In the genomic region with DNA sequence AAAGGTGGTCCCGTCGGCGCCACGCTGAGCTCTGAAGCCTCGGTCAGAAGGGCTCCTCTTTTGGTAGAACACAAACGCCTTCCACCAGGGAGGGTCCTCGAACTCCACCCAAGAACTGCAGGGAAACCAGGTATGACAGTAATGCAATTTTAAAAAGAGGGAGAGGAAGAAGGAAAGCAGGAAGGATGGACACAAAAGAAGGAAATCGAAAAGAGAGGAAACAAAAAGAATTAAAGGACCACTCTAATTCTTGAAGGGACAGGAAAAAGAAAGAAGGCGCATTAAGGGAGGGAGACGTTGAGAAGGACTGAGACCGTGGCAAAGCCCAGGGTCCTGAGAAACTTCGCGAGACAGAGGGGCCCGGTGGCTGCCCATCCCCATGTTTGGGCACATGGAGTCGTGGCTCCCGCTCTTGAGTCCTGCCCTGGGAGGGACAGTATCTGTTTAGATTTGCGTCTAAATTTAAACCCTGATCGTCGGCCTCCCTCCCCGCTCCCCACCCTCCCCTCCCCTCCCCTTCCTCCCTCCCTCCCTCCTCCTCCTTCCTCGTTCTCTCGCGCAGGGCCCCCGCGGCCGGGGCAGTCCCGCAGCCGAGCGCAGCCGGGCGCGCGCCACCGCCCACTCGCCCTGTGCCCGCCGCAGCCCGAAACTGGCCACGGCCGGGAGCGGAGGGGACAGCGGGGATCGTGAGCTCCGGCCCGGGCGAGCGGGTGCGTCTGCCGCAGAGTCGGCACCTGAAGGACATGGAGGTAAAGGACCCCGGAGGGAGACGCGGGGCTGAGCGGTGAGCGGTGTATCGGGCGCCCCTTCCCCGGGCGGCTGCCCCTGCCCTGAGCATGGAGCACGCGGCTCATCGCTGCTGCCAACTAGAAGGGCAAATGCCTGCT, we compare ENCODE assay signal across 8 cellular contexts. TPM values are rescaled to one million over a fixed set of nuclear protein-coding genes. Genes with fewer than 3 reads are reported as not detected.
DNase-seq lines count a peak whose midpoint lies in the region; ATAC-seq, FAIRE-seq and TF ChIP-seq lines count a peak whose summit lies in the region.

A gene with protein sequence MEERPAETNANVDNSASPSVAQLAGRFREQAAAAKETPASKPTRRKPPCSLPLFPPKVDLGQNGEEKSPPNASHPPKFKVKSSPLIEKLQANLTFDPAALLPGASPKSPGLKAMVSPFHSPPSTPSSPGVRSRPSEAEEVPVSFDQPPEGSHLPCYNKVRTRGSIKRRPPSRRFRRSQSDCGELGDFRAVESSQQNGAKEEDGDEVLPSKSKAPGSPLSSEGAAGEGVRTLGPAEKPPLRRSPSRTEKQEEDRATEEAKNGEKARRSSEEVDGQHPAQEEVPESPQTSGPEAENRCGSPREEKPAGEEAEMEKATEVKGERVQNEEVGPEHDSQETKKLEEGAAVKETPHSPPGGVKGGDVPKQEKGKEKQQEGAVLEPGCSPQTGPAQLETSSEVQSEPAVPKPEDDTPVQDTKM (plus strand): TSS at position 552 of the 887 bp plus-strand sequence. CDS start 192 bp downstream, at position 744.

- no peaks in the 10 kb centered on the region for H3K27me3 ChIP-seq in CD4-positive, alpha-beta T cell (ENCODE audit: control insufficient read depth, insufficient read depth, low read length)
- peaks cover 3% of the 10 kb centered on the region for H3K27me3 ChIP-seq in bronchial epithelial cell (ENCODE audit: control insufficient read depth, insufficient read depth, low read length)
- no peaks in the 10 kb centered on the region for H3K27me3 ChIP-seq in left lung

- TF ChIP-seq CTCF in CD4-positive, alpha-beta T cell (IDR thresholded peaks at IDR 0.05) = no peak
- TF ChIP-seq CTCF in bronchial epithelial cell (IDR thresholded peaks at IDR 0.05; ENCODE audit: insufficient read depth, low read length, severe bottlenecking) = no peak
- TF ChIP-seq CTCF in left lung (IDR thresholded peaks at IDR 0.05) = no peak

- no peaks in the 10 kb centered on the region for H3K27me3 Mint-ChIP-seq in CD4-positive, alpha-beta T cell

- H3K9me3 ChIP-seq in CD4-positive, alpha-beta T cell (ENCODE audit: control insufficient read depth, low read length) = peaks cover 8% of the 10 kb centered on the region
- no peaks in the 10 kb centered on the region for H3K9me3 ChIP-seq in left lung

- H3K4me1 ChIP-seq in left lung = peaks cover 6 to 69% of the 10 kb centered on the region in 2 donors

- H3K27ac ChIP-seq in CD4-positive, alpha-beta T cell (ENCODE audit: low read depth, low read length) = peak within 1 kb of the TSS; percentile 90
- peak within 1 kb of the TSS; percentile 82 to 94 for H3K27ac ChIP-seq in left lung

- no peak for FAIRE-seq in bronchial epithelial cell (lab: Jason Lieb, UNC)

- peaks cover 45% of the 10 kb centered on the region for H3K36me3 Mint-ChIP-seq in CD4-positive, alpha-beta T cell (ENCODE audit: low read depth)

- H3K4me1 Mint-ChIP-seq in CD4-positive, alpha-beta T cell (ENCODE audit: low read depth) = peaks cover 89% of the 10 kb centered on the region

- peak within 1 kb of the TSS; percentile 93 for H3K27ac Mint-ChIP-seq in CD4-positive, alpha-beta T cell

- intact Hi-C loops in CD4-positive, alpha-beta T cell (cut with DNase I, micrococcal nuclease) = loop anchor here (2.0 to 10.0 kb wide), 5 partner anchors 27 to 307 kb away; a partner anchor contains a TSS
- intact Hi-C loops in left lung (cut with DNase I) = no loop called here

- CTCF ChIA-PET in CD4-positive, alpha-beta T cell (lab: Charles Lee) = interaction anchor here (2.2 kb wide), 1 partner anchor 85 kb away, joined by 6 read pairs; no protein-coding TSS in a partner anchor

- POLR2A ChIA-PET in CD4-positive, alpha-beta T cell (lab: Charles Lee) = interaction anchor here (0.7 to 7.7 kb wide), 7 partner anchors 13 to 113 kb away, joined by 3 to 104 read pairs (median 7); no protein-coding TSS in a partner anchor

- H3K4me3 Mint-ChIP-seq in CD4-positive, alpha-beta T cell = peak within 1 kb of the TSS; percentile 94

- peaks cover 8% of the 10 kb centered on the region for H3K9me3 Mint-ChIP-seq in CD4-positive, alpha-beta T cell

- no peak for ATAC-seq in CD4-positive, alpha-beta T cell (ENCODE audit: poor library complexity)
- peak; percentile 38 for ATAC-seq in HG02798 (IDR thresholded peaks at IDR 0.05; ENCODE audit: poor library complexity, unreplicated experiment)
- peak; percentile 83 for ATAC-seq in left lung
- no peak for ATAC-seq in GM21515 (IDR thresholded peaks at IDR 0.05; ENCODE audit: unreplicated experiment)

- H3K36me3 ChIP-seq in bronchial epithelial cell (ENCODE audit: control insufficient read depth, insufficient read depth, low read length) = no peaks in the 10 kb centered on the region
- no peaks in the 10 kb centered on the region for H3K36me3 ChIP-seq in left lung

- peak within 1 kb of the TSS; percentile 38 for H3K4me3 ChIP-seq in bronchial epithelial cell (ENCODE audit: low read depth, low read length)
- H3K4me3 ChIP-seq in left lung = peak within 1 kb of the TSS; percentile 46 to 69

- peak in 8 of 10 experiments; percentile 23 to 62 (median 51) for DNase-seq in CD4-positive, alpha-beta T cell
- peak; percentile 45 for DNase-seq in T-helper 9 cell
- no peak for DNase-seq in bronchial epithelial cell (ENCODE audit: low read depth)
- DNase-seq in left lung = peak; percentile 69 to 93
- DNase-seq in stimulated activated CD4-positive, alpha-beta T cell treated with anti-CD3 and anti-CD28 coated beads, TNF-alpha, amount 100 ng/mL, for 24 hours (ENCODE audit: low read depth in 3 of 3) = peak in 2 of 3 experiments; percentile 44 to 69
- DNase-seq in HuH-7.5 (ENCODE audit: low spot score) = no peak

RNA-seq across cellular contexts. Expression of the gene that starts here (rescaled TPM):
- 10 to 100 TPM; 42.3 to 44.6 TPM for total RNA-seq in CD4-positive, alpha-beta T cell
- under 0.01 and 0.13 TPM in 2 replicates for total RNA-seq in bronchial epithelial cell
- 10 to 100 TPM; 12.2 to 21.5 TPM for total RNA-seq in left lung

Comparison
In these comparisons a context has a peak if more than half of its experiments do, and no peak if none do; other contexts are left out.
1. RNA of the gene that starts here (total RNA-seq): 42.3 to 44.6 TPM in CD4-positive, alpha-beta T cell and 12.2 to 21.5 TPM in left lung; under 0.01 to 0.13 TPM in bronchial epithelial cell; every median in the first group is over 10 times any median in the second.
2. ATAC-seq: peak in HG02798 (single experiment) and left lung (single experiment); none in CD4-positive, alpha-beta T cell (single experiment) and GM21515 (single experiment).
3. DNase-seq: peak in CD4-positive, alpha-beta T cell (8 of 10), T-helper 9 cell (single experiment), left lung (2 of 2) and stimulated activated CD4-positive, alpha-beta T cell treated with anti-CD3 and anti-CD28 coated beads, TNF-alpha, amount 100 ng/mL, for 24 hours (2 of 3); none in bronchial epithelial cell (single experiment) and HuH-7.5 (single experiment).
4. intact Hi-C loops: an anchor here in CD4-positive, alpha-beta T cell (2.0 to 10.0 kb wide); none called in left lung.